Comparison of ENCODE assay signal across 8 cellular contexts in the genomic region with DNA sequence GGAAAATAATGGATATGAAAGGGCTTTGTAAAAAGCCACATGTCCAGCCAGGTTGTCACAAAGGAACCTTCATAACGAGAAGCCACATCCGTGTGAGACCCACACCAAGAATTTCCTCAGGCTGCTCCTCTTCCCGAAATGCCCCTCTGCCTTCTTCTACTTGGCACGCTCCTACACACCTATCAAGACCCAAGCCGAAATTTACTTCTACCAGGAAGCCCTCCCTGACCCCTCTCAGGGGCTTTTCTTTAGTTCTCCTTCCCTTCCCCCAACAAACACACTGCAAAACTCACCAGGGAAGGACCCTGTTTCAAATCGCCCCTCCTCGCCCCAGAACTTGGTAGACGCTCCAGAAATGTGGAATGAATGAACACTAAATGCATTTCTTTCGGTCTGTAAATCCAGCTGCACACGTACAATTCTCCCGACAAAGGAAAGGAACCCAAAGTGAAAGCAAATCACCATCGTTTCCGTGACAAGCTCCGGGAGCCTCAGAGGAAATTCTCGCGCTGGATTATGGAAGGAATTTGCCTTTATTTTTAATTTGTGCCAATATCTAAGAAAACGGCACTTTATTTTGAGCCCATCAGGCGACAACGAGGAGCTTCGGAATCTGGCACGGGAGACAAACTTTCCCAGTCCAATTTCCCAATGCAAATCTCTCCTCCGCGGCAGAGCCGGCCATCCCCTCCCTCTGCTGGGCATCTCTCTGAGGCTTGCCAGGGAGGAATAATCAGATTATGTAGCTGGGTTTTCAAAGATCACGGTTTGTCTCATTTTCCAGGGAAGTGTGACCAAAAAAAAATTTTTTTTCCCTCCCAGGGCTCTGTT. TPM values are rescaled to one million over a fixed set of nuclear protein-coding genes. Genes with fewer than 3 reads are reported as not detected.
A peak's percentile ranks its signal among the peaks of the same experiment; 100 is the strongest.
DNase-seq lines count a peak whose midpoint lies in the region; ATAC-seq, FAIRE-seq and TF ChIP-seq lines count a peak whose summit lies in the region.

No MANE protein-coding gene starts in this region.

- peaks cover 0 to 8% of the 10 kb centered on the region in 2 donors for H3K4me1 ChIP-seq in thyroid gland

- WGBS in thyroid gland, 2 donors = 24 to 31% methylated on average over 25 of the region's 25 CpGs

- DNase-seq in activated CD8-positive, alpha-beta memory T cell treated with anti-CD3 and anti-CD28 coated beads, Interleukin-2, amount 10 ng/mL, durations not matched to agents 7 days and 5 days = no peak
- no peak for DNase-seq in activated CD8-positive, alpha-beta memory T cell treated with anti-CD3 and anti-CD28 coated beads, Interleukin-2, amount 50 U/mL, for 4 hours
- DNase-seq in amniotic epithelial cell (ENCODE audit: low read depth) (peak; percentile 31), left lobe of liver (ENCODE audit: low spot score) (no peak), thyroid gland (no peak), GM19239 (ENCODE audit: insufficient read length, low spot score) (no peak), GM10266 (ENCODE audit: extremely low spot score) (no peak)

- H3K4me1 Mint-ChIP-seq in activated CD8-positive, alpha-beta memory T cell treated with anti-CD3 and anti-CD28 coated beads, Interleukin-2, amount 10 ng/mL, durations not matched to agents 7 days and 5 days = peaks cover 32% of the 10 kb centered on the region

- no peaks in the 10 kb centered on the region for H3K36me3 ChIP-seq in thyroid gland

- no peaks in the 10 kb centered on the region for H3K9me3 ChIP-seq in thyroid gland

- H3K27me3 Mint-ChIP-seq in activated CD8-positive, alpha-beta memory T cell treated with anti-CD3 and anti-CD28 coated beads, Interleukin-2, amount 10 ng/mL, durations not matched to agents 7 days and 5 days = peaks cover 79% of the 10 kb centered on the region

- H3K27me3 ChIP-seq in thyroid gland = peaks cover 11% of the 10 kb centered on the region

- H3K36me3 Mint-ChIP-seq in activated CD8-positive, alpha-beta memory T cell treated with anti-CD3 and anti-CD28 coated beads, Interleukin-2, amount 10 ng/mL, durations not matched to agents 7 days and 5 days = no peaks in the 10 kb centered on the region

- intact Hi-C loops in thyroid gland (cut with DNase I) = no loop called here

- H3K4me3 ChIP-seq in thyroid gland (replicated peaks in 1 of 3) = peak overlapping the region in 2 of 3 donors; percentile 13 to 19

- TF ChIP-seq CTCF in thyroid gland (IDR thresholded peaks at IDR 0.05) (peak in 3 of 6 experiments; percentile 8 to 20 (median 18)), GM10266 (IDR thresholded peaks at IDR 0.05; ENCODE audit: control insufficient read depth, insufficient read depth, low read depth, missing control alignments) (no peak)

- no peak for ATAC-seq in activated CD8-positive, alpha-beta memory T cell treated with anti-CD3 and anti-CD28 coated beads, Interleukin-2, amount 10 ng/mL, durations not matched to agents 7 days and 5 days
- ATAC-seq in left lobe of liver (peak; percentile 63), GM21717 (IDR thresholded peaks at IDR 0.05; ENCODE audit: unreplicated experiment) (no peak)

- H3K27ac Mint-ChIP-seq in activated CD8-positive, alpha-beta memory T cell treated with anti-CD3 and anti-CD28 coated beads, Interleukin-2, amount 10 ng/mL, durations not matched to agents 7 days and 5 days = no peak overlapping the region

- FAIRE-seq in GM19239 (lab: Jason Lieb, UNC) = no peak

- no peak overlapping the region for H3K27ac ChIP-seq in thyroid gland

- peak overlapping the region; percentile 26 for H3K4me3 Mint-ChIP-seq in activated CD8-positive, alpha-beta memory T cell treated with anti-CD3 and anti-CD28 coated beads, Interleukin-2, amount 10 ng/mL, durations not matched to agents 7 days and 5 days

- CTCF ChIA-PET in activated CD8-positive, alpha-beta memory T cell treated with anti-CD3 and anti-CD28 coated beads, Interleukin-2, amount 10 ng/mL, durations not matched to agents 7 days and 5 days (lab: Charles Lee) = interaction anchor here (0.6 to 1.5 kb wide), 3 partner anchors 11 to 24 kb away, joined by 3 to 4 read pairs (median 3); no protein-coding TSS in a partner anchor

- no peak for TF ChIP-seq POLR2A in thyroid gland (IDR thresholded peaks at IDR 0.05)

- no peaks in the 10 kb centered on the region for H3K9me3 Mint-ChIP-seq in activated CD8-positive, alpha-beta memory T cell treated with anti-CD3 and anti-CD28 coated beads, Interleukin-2, amount 10 ng/mL, durations not matched to agents 7 days and 5 days (ENCODE audit: low read depth)

RNA-seq across cellular contexts. Expression of a gene that starts 13.2 kb away (rescaled TPM):
- not detected for total RNA-seq in activated CD8-positive, alpha-beta memory T cell treated with anti-CD3 and anti-CD28 coated beads, Interleukin-2, amount 10 ng/mL, durations not matched to agents 7 days and 5 days
- total RNA-seq in left lobe of liver (0.10 TPM), thyroid gland (1 to 10 TPM in 2 of 4 donors, under 1 TPM in 2; 0.22 to 1.9 (median 1.0) TPM)
